21 cellular contexts compared by ENCODE assay signal in the genomic region with DNA sequence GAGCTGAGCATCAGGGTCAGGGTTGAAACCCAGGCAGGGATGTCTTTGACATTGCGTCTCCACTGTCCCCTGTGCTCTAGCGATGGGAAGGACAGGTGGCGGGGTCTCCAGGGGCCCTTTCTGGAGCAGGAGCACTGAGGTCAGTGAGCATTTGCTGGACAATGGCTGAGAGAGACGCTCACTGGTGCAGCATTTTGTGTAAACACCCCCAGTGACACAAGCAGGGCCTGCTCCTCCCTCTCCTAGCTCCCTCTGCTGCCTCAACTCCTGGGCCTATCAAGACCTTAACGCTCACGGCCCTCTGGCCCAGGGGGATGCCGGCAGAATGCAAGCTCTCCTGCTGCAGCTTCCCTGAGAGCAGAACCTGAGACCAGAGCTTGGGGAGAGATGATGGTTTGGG. TPM values are rescaled to one million over a fixed set of nuclear protein-coding genes. Genes with fewer than 3 reads are reported as not detected.
A peak's percentile ranks its signal among the peaks of the same experiment; 100 is the strongest.
DNase-seq lines count a peak whose midpoint lies in the region; ATAC-seq and TF ChIP-seq lines count a peak whose summit lies in the region.
"Had no signal": no experiment of that assay in that cellular context is flagged by ENCODE, and none has a peak within 500 bp of the region (broad histone marks: within the 10 kb centered on the region; RNA-seq: fewer than 3 reads in every experiment).

No MANE protein-coding gene starts in this region.

- H3K4me3 Mint-ChIP-seq in GM23338 (no peak overlapping the region), WTC11 (no peak overlapping the region)
- H3K4me3 Mint-ChIP-seq in naive thymus-derived CD4-positive, alpha-beta T cell, result peak overlapping the region in 1 of 10 donors; percentile 48
- H3K4me3 Mint-ChIP-seq in activated CD8-positive, alpha-beta T cell treated with anti-CD3 and anti-CD28 coated beads for 36 hours, result no peak overlapping the region
- H3K4me3 Mint-ChIP-seq: CD4-positive, alpha-beta memory T cell had no signal

- peaks cover 4% of the 10 kb centered on the region; the same call in 2 of the 3 replicates for H3K36me3 Mint-ChIP-seq in GM23338 (ENCODE audit: low read depth)
- no peaks in the 10 kb centered on the region for H3K36me3 Mint-ChIP-seq in WTC11
- H3K36me3 Mint-ChIP-seq in naive thymus-derived CD4-positive, alpha-beta T cell, result peaks cover 0 to 6% (median 0%) of the 10 kb centered on the region in 5 donors
- H3K36me3 Mint-ChIP-seq in activated CD8-positive, alpha-beta T cell treated with anti-CD3 and anti-CD28 coated beads for 36 hours (ENCODE audit: low read depth), result no peaks in the 10 kb centered on the region
- H3K36me3 Mint-ChIP-seq: CD4-positive, alpha-beta memory T cell had no signal

- H3K9me3 ChIP-seq in naive thymus-derived CD4-positive, alpha-beta T cell (ENCODE audit: control insufficient read depth in 2 of 3, low read length in 3 of 3), result no peaks in the 10 kb centered on the region
- no peaks in the 10 kb centered on the region for H3K9me3 ChIP-seq in upper lobe of right lung
- H3K9me3 ChIP-seq in colonic mucosa, result no peaks in the 10 kb centered on the region
- H3K9me3 ChIP-seq in right lobe of liver, result no peaks in the 10 kb centered on the region
- H3K9me3 ChIP-seq: BE2C, HAP-1, SJCRH30 had no signal

- H3K79me2 ChIP-seq in GM23338 (replicated peaks; ENCODE audit: insufficient read depth), result no peaks in the 10 kb centered on the region

- no peak overlapping the region for H3K4me2 ChIP-seq in GM23338

- CTCF ChIA-PET in WTC11 (lab: Charles Lee), result interaction anchor here (1.2 to 2.1 kb wide), 4 partner anchors 34 to 57 kb away, joined by 3 to 18 read pairs (median 4); a partner anchor contains a TSS
- CTCF ChIA-PET in naive thymus-derived CD4-positive, alpha-beta T cell (lab: Charles Lee), result interaction anchor here (0.6 kb wide), 1 partner anchor 14 kb away, joined by 3 read pairs; no protein-coding TSS in a partner anchor
- CTCF ChIA-PET in activated CD8-positive, alpha-beta T cell treated with anti-CD3 and anti-CD28 coated beads for 36 hours (lab: Charles Lee), result interaction anchor here (1.1 to 1.6 kb wide), 3 partner anchors 46 to 570 kb away, joined by 3 to 5 read pairs (median 5); a partner anchor contains a TSS

- ATAC-seq in GM23338 (peak; percentile 64), WTC11 (peak; percentile 69), upper lobe of right lung (no peak), right lobe of liver (no peak)
- ATAC-seq in naive thymus-derived CD4-positive, alpha-beta T cell, result no peak
- no peak for ATAC-seq in activated CD8-positive, alpha-beta T cell treated with anti-CD3 and anti-CD28 coated beads for 36 hours

- no peak overlapping the region for H3K4me3 ChIP-seq in GM23338
- H3K4me3 ChIP-seq in naive thymus-derived CD4-positive, alpha-beta T cell (ENCODE audit: low read length), result no peak overlapping the region
- H3K4me3 ChIP-seq in upper lobe of right lung, result no peak overlapping the region
- H3K4me3 ChIP-seq in colonic mucosa, result no peak overlapping the region
- no peak overlapping the region for H3K4me3 ChIP-seq in right lobe of liver
- H3K4me3 ChIP-seq: GM23248, HAP-1, SJCRH30 had no signal

- H3K9ac ChIP-seq in colonic mucosa (ENCODE audit: low read depth in 2 of 2, low read length in 2 of 2), result no peak overlapping the region
- H3K9ac ChIP-seq: GM23248 had no signal

- no peaks in the 10 kb centered on the region for H3K36me3 ChIP-seq in GM23338 (ENCODE audit: insufficient read depth)
- no peaks in the 10 kb centered on the region for H3K36me3 ChIP-seq in naive thymus-derived CD4-positive, alpha-beta T cell (ENCODE audit: control insufficient read depth in 2 of 3, insufficient read depth in 3 of 3, low read length in 3 of 3)
- no peaks in the 10 kb centered on the region for H3K36me3 ChIP-seq in upper lobe of right lung
- H3K36me3 ChIP-seq in colonic mucosa, result no peaks in the 10 kb centered on the region
- no peaks in the 10 kb centered on the region for H3K36me3 ChIP-seq in right lobe of liver
- H3K36me3 ChIP-seq: BE2C, HAP-1, SJCRH30 had no signal

- no peak overlapping the region for H3K27ac Mint-ChIP-seq in GM23338
- no peak overlapping the region for H3K27ac Mint-ChIP-seq in WTC11
- peak overlapping the region in 7 of 9 donors; percentile 37 to 91 (median 57) for H3K27ac Mint-ChIP-seq in naive thymus-derived CD4-positive, alpha-beta T cell
- no peak overlapping the region for H3K27ac Mint-ChIP-seq in activated CD8-positive, alpha-beta T cell treated with anti-CD3 and anti-CD28 coated beads for 36 hours

- DNase-seq in GM23338 (ENCODE audit: low spot score) (no peak), WTC11 (ENCODE audit: low spot score) (no peak), upper lobe of right lung (peak; percentile 54), colonic mucosa (no peak), right lobe of liver (no peak)
- DNase-seq in naive thymus-derived CD4-positive, alpha-beta T cell, result no peak
- DNase-seq in activated CD8-positive, alpha-beta T cell treated with anti-CD3 and anti-CD28 coated beads for 36 hours, result no peak
- DNase-seq: BE2C; CD4-positive, alpha-beta memory T cell; GM23248; IMR-90; MV-4-11; NCI-H1105 treated with DMSO at 0.1 percent for 48 hours; NCI-H2029 treated with DMSO at 0.1 percent for 48 hours; NCI-H2171 treated with DMSO at 0.1 percent for 48 hours; NCI-H524 treated with DMSO at 0.1 percent for 48 hours; SJCRH30 had no signal

- H3K9me2 ChIP-seq in GM23338 (ENCODE audit: insufficient read depth), result 0 out of 2 replicates have a peak, but pooled peaks cover 2% of the 10 kb centered on the region

- peaks cover 10% of the 10 kb centered on the region for H3K27me3 Mint-ChIP-seq in GM23338 (ENCODE audit: insufficient read depth, low read depth, poor library complexity)
- peaks cover 5% of the 10 kb centered on the region; the same call in 1 of the 2 replicates for H3K27me3 Mint-ChIP-seq in WTC11 (ENCODE audit: low read depth)
- no peaks in the 10 kb centered on the region for H3K27me3 Mint-ChIP-seq in naive thymus-derived CD4-positive, alpha-beta T cell
- no peaks in the 10 kb centered on the region for H3K27me3 Mint-ChIP-seq in activated CD8-positive, alpha-beta T cell treated with anti-CD3 and anti-CD28 coated beads for 36 hours
- H3K27me3 Mint-ChIP-seq: CD4-positive, alpha-beta memory T cell had no signal

- no peaks in the 10 kb centered on the region for H4K20me1 ChIP-seq in GM23338 (replicated peaks; ENCODE audit: insufficient read depth)

- H3F3A ChIP-seq in GM23338 (replicated peaks; ENCODE audit: low read depth), result no peaks in the 10 kb centered on the region

- intact Hi-C loops in naive thymus-derived CD4-positive, alpha-beta T cell (cut with micrococcal nuclease), result no loop called here
- intact Hi-C loops in upper lobe of right lung (cut with DNase I), result no loop called here
- intact Hi-C loops in activated CD8-positive, alpha-beta T cell treated with anti-CD3 and anti-CD28 coated beads for 36 hours (cut with micrococcal nuclease), result loop anchor here (10.0 kb wide), 1 partner anchor 100 kb away; no protein-coding TSS in a partner anchor
- intact Hi-C loops in colonic mucosa (cut with DNase I), result loop anchor here (10.0 kb wide), 1 partner anchor 110 kb away; no protein-coding TSS in a partner anchor
- intact Hi-C loops in right lobe of liver (cut with DNase I), result no loop called here

- TF ChIP-seq POLR2A in right lobe of liver (IDR thresholded peaks at IDR 0.05), result no peak

- H3K9me3 Mint-ChIP-seq in GM23338 (peaks cover 4% of the 10 kb centered on the region; the same call in 2 of the 3 replicates), WTC11 (peaks cover 5% of the 10 kb centered on the region; the same call in 1 of the 2 replicates)
- peaks cover 0 to 3% (median 0%) of the 10 kb centered on the region in 11 donors for H3K9me3 Mint-ChIP-seq in naive thymus-derived CD4-positive, alpha-beta T cell
- no peaks in the 10 kb centered on the region for H3K9me3 Mint-ChIP-seq in activated CD8-positive, alpha-beta T cell treated with anti-CD3 and anti-CD28 coated beads for 36 hours

- WGBS in right lobe of liver (ENCODE audit: insufficient coverage, low coverage, low lambda C conversion rate, missing lambda C conversion rate), result 79% methylated on average over 6 of the region's 7 CpGs

- H3K4me1 Mint-ChIP-seq in GM23338 (peaks cover 12% of the 10 kb centered on the region), WTC11 (peaks cover 9% of the 10 kb centered on the region)
- H3K4me1 Mint-ChIP-seq in naive thymus-derived CD4-positive, alpha-beta T cell, result peaks cover 30 to 74% (median 66%) of the 10 kb centered on the region in 7 donors
- H3K4me1 Mint-ChIP-seq in activated CD8-positive, alpha-beta T cell treated with anti-CD3 and anti-CD28 coated beads for 36 hours (ENCODE audit: low read depth), result peaks cover 40% of the 10 kb centered on the region

- no peak overlapping the region for H3K27ac ChIP-seq in GM23338 (ENCODE audit: low read depth)
- H3K27ac ChIP-seq in naive thymus-derived CD4-positive, alpha-beta T cell (ENCODE audit: low read depth, low read length), result no peak overlapping the region
- no peak overlapping the region for H3K27ac ChIP-seq in upper lobe of right lung
- H3K27ac ChIP-seq in colonic mucosa, result no peak overlapping the region
- no peak overlapping the region for H3K27ac ChIP-seq in right lobe of liver
- H3K27ac ChIP-seq: GM23248, SJCRH30 had no signal

- H2AFZ ChIP-seq in GM23338, result no peak overlapping the region
- H2AFZ ChIP-seq: GM23248 had no signal

- no peaks in the 10 kb centered on the region for H3K27me3 ChIP-seq in GM23338 (ENCODE audit: insufficient read depth)
- H3K27me3 ChIP-seq in naive thymus-derived CD4-positive, alpha-beta T cell (ENCODE audit: control insufficient read depth in 2 of 2, insufficient read depth in 2 of 2, low read length in 2 of 2), result no peaks in the 10 kb centered on the region
- no peaks in the 10 kb centered on the region for H3K27me3 ChIP-seq in upper lobe of right lung
- H3K27me3 ChIP-seq in colonic mucosa, result no peaks in the 10 kb centered on the region
- no peaks in the 10 kb centered on the region for H3K27me3 ChIP-seq in right lobe of liver
- H3K27me3 ChIP-seq: BE2C had no signal

- POLR2A ChIA-PET in WTC11 (lab: Charles Lee), result interaction anchor here (0.9 kb wide), 1 partner anchor 39 kb away, joined by 3 read pairs; no protein-coding TSS in a partner anchor
- POLR2A ChIA-PET in naive thymus-derived CD4-positive, alpha-beta T cell (lab: Charles Lee), result interaction anchor here (1.1 to 1.2 kb wide), 2 partner anchors 8 to 15 kb away, joined by 4 read pairs; no protein-coding TSS in a partner anchor
- POLR2A ChIA-PET in activated CD8-positive, alpha-beta T cell treated with anti-CD3 and anti-CD28 coated beads for 36 hours (lab: Charles Lee), result no interaction called here

- H3K4me1 ChIP-seq in GM23338 (ENCODE audit: insufficient read depth), result no peaks in the 10 kb centered on the region
- peaks cover 23 to 46% of the 10 kb centered on the region in 2 donors for H3K4me1 ChIP-seq in naive thymus-derived CD4-positive, alpha-beta T cell (ENCODE audit: control insufficient read depth in 2 of 2, insufficient read depth in 2 of 2, low read length in 2 of 2)
- no peaks in the 10 kb centered on the region for H3K4me1 ChIP-seq in upper lobe of right lung
- no peaks in the 10 kb centered on the region for H3K4me1 ChIP-seq in colonic mucosa
- no peaks in the 10 kb centered on the region for H3K4me1 ChIP-seq in right lobe of liver
- H3K4me1 ChIP-seq: BE2C, HAP-1, SJCRH30 had no signal

- TF ChIP-seq CTCF in GM23338 (conservative IDR thresholded peaks at IDR 0.05; ENCODE audit: low read depth in 2 of 2), result no peak
- no peak for TF ChIP-seq CTCF in WTC11 (IDR thresholded peaks at IDR 0.05)
- no peak for TF ChIP-seq CTCF in upper lobe of right lung (IDR thresholded peaks at IDR 0.05)
- no peak for TF ChIP-seq CTCF in activated CD8-positive, alpha-beta T cell treated with anti-CD3 and anti-CD28 coated beads for 36 hours (IDR thresholded peaks at IDR 0.05)
- TF ChIP-seq CTCF in colonic mucosa (IDR thresholded peaks at IDR 0.05), result no peak
- TF ChIP-seq CTCF in right lobe of liver (IDR thresholded peaks at IDR 0.05), result no peak

RNA-seq across cellular contexts. Expression of a gene that starts 17.4 kb away (rescaled TPM):
- total RNA-seq in GM23338 (2014; rRNA removed; shearing (Covaris generic)), result 0.19 and 1.1 TPM in 2 replicates
- 0.38 and 0.79 TPM in 2 replicates for polyA plus RNA-seq in GM23338 (2016; fragmentation: Nextera tagmentation; extraction: Ambion mirVana)
- total RNA-seq in WTC11 (2021) (3.5 to 5.6 TPM (median 4.4 TPM) in 3 replicates), upper lobe of right lung (501 TPM), colonic mucosa (1 to 10 TPM; 2.3 to 6.0 TPM), right lobe of liver (10 to 100 TPM; 14.7 to 58.9 (median 35.5) TPM)
- 1 to 10 TPM in 2 of 5 experiments, under 1 TPM in 3; 0.38 to 4.8 (median 0.56) TPM for total RNA-seq in naive thymus-derived CD4-positive, alpha-beta T cell
- polyA plus RNA-seq in naive thymus-derived CD4-positive, alpha-beta T cell, result under 1 TPM in 1 of 2 donors, not detected in 1; 0.24 TPM
- total RNA-seq in activated CD8-positive, alpha-beta T cell treated with anti-CD3 and anti-CD28 coated beads for 36 hours, result not detected
- total RNA-seq: GM23248 had no signal

RNA-seq across cellular contexts. Expression of a gene that starts 36.7 kb away (rescaled TPM):
- total RNA-seq in GM23338 (2014; rRNA removed; shearing (Covaris generic)), result 3.1 and 4.4 TPM in 2 replicates
- 1.3 and 1.7 TPM in 2 replicates for polyA plus RNA-seq in GM23338 (2016; fragmentation: Nextera tagmentation; extraction: Ambion mirVana)
- 1.8 to 2.2 TPM (median 2.0 TPM) in 3 replicates for total RNA-seq in WTC11 (2021)
- 1 to 10 TPM in 2 of 5 experiments, under 1 TPM in 3; 0.82 to 1.5 (median 0.94) TPM for total RNA-seq in naive thymus-derived CD4-positive, alpha-beta T cell
- polyA plus RNA-seq in naive thymus-derived CD4-positive, alpha-beta T cell, result under 1 TPM; 0.41 to 0.54 TPM
- total RNA-seq in upper lobe of right lung, result 20.1 TPM
- 1 to 10 TPM; 1.3 to 1.7 TPM for total RNA-seq in activated CD8-positive, alpha-beta T cell treated with anti-CD3 and anti-CD28 coated beads for 36 hours
- 1 to 10 TPM; 2.2 to 4.2 TPM for total RNA-seq in colonic mucosa
- 1 to 10 TPM; 1.2 to 3.2 (median 2.3) TPM for total RNA-seq in right lobe of liver
- total RNA-seq: SJCRH30 had no signal

RNA-seq across cellular contexts. Expression of a gene that starts 52.2 kb away (rescaled TPM):
- total RNA-seq in GM23338 (2014; rRNA removed; shearing (Covaris generic)), result 0.14 and 0.23 TPM in 2 replicates
- polyA plus RNA-seq in GM23338 (2016; fragmentation: Nextera tagmentation; extraction: Ambion mirVana), result 0.26 and 1.4 TPM in 2 replicates
- total RNA-seq in WTC11 (2021), result 0.09 to 0.25 TPM (median 0.22 TPM) in 3 replicates
- not detected for total RNA-seq in naive thymus-derived CD4-positive, alpha-beta T cell
- polyA plus RNA-seq in naive thymus-derived CD4-positive, alpha-beta T cell, result not detected
- total RNA-seq in upper lobe of right lung, result not detected
- not detected for total RNA-seq in activated CD8-positive, alpha-beta T cell treated with anti-CD3 and anti-CD28 coated beads for 36 hours
- under 1 TPM in 1 of 2 donors, not detected in 1; 0.16 TPM for total RNA-seq in colonic mucosa
- not detected for total RNA-seq in right lobe of liver
- total RNA-seq: A673; CD4-positive, alpha-beta memory T cell; G401; GM23248; IMR-90; OCI-LY7; SJCRH30 had no signal
- polyA plus RNA-seq: CD4-positive, alpha-beta memory T cell; IMR-90 had no signal

Comparison
In these comparisons a context has a peak if more than half of its experiments do, and no peak if none do; other contexts are left out.
1. ATAC-seq: peak in GM23338 (single experiment) and WTC11 (single experiment); none in naive thymus-derived CD4-positive, alpha-beta T cell (single experiment), upper lobe of right lung (single experiment), activated CD8-positive, alpha-beta T cell treated with anti-CD3 and anti-CD28 coated beads for 36 hours (single experiment) and right lobe of liver (0 of 4).
2. H3K27ac Mint-ChIP-seq: peak in naive thymus-derived CD4-positive, alpha-beta T cell (7 of 9); none in GM23338 (single experiment), WTC11 (single experiment) and activated CD8-positive, alpha-beta T cell treated with anti-CD3 and anti-CD28 coated beads for 36 hours (single experiment).
3. intact Hi-C loops: an anchor here in activated CD8-positive, alpha-beta T cell treated with anti-CD3 and anti-CD28 coated beads for 36 hours (10.0 kb wide) and colonic mucosa (10.0 kb wide); none called in naive thymus-derived CD4-positive, alpha-beta T cell, upper lobe of right lung and right lobe of liver.